In the genomic region with DNA sequence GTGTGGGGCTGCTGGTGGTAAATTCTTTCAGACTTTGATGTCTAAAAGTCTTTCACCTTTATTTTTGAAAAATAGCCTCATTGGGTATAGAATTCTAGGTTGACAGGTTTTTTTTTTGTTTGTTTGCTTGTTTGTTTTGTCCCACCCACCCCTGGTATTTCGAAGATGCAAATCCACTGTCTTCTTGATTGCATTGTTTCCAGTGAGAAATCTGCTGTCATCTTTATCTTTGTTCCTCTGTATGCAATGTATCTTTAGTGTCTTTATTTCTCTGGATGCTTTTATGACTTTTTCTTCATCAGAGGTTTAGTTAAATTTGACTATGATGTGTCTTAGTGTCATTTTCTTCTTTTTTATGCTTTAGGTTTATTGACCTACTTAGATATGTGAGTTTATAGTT, we compare ENCODE assay signal across 2 cellular contexts.
TF ChIP-seq lines count a peak whose summit lies in the region.

No MANE protein-coding gene starts in this region.

TF ChIP-seq in WTC11, 78 proteins besides CTCF, POLR2A, EP300 and RAD21 (continued from another document):
- TF ChIP-seq, protein P1, sequence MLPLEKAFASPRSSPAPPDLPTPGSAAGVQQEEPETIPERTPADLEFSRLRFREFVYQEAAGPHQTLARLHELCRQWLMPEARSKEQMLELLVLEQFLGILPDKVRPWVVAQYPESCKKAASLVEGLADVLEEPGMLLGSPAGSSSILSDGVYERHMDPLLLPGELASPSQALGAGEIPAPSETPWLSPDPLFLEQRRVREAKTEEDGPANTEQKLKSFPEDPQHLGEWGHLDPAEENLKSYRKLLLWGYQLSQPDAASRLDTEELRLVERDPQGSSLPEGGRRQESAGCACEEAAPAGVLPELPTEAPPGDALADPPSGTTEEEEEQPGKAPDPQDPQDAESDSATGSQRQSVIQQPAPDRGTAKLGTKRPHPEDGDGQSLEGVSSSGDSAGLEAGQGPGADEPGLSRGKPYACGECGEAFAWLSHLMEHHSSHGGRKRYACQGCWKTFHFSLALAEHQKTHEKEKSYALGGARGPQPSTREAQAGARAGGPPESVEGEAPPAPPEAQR (CRISPR knock-in tag; IDR thresholded peaks at IDR 0.05): no peak
- no peak for TF ChIP-seq TEAD4 (CRISPR knock-in tag; IDR thresholded peaks at IDR 0.05)
TF ChIP-seq in WTC11: peak in this region for 1.

TF ChIP-seq in K562, 482 proteins besides CTCF, POLR2A, EP300 and RAD21 (continued from another document):
- TF ChIP-seq, protein P2, sequence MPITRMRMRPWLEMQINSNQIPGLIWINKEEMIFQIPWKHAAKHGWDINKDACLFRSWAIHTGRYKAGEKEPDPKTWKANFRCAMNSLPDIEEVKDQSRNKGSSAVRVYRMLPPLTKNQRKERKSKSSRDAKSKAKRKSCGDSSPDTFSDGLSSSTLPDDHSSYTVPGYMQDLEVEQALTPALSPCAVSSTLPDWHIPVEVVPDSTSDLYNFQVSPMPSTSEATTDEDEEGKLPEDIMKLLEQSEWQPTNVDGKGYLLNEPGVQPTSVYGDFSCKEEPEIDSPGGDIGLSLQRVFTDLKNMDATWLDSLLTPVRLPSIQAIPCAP (CRISPR knock-in tag; IDR thresholded peaks at IDR 0.05; ENCODE audit: borderline replicate concordance): no peak
- TF ChIP-seq TRIM24 (IDR thresholded peaks at IDR 0.05): 0 out of 4 replicates have a peak, but pooled peaks of 1 of the 2 experiments have one; percentile 16
- TF ChIP-seq CBX5 (IDR thresholded peaks at IDR 0.05; ENCODE audit: borderline replicate concordance, low read depth): 0 out of 2 replicates have a peak, but pooled peaks have one; percentile 46
- peak in 1 of 2 experiments; percentile 89; a peak in 2 of 3 replicates for TF ChIP-seq CBX3 (IDR thresholded peaks at IDR 0.05; ENCODE audit: borderline replicate concordance in 1 of 2, low read length in 2 of 2)
TF ChIP-seq in K562: peak in this region for 5.
